Comparison of ENCODE assay signal across 20 cellular contexts in the genomic region with DNA sequence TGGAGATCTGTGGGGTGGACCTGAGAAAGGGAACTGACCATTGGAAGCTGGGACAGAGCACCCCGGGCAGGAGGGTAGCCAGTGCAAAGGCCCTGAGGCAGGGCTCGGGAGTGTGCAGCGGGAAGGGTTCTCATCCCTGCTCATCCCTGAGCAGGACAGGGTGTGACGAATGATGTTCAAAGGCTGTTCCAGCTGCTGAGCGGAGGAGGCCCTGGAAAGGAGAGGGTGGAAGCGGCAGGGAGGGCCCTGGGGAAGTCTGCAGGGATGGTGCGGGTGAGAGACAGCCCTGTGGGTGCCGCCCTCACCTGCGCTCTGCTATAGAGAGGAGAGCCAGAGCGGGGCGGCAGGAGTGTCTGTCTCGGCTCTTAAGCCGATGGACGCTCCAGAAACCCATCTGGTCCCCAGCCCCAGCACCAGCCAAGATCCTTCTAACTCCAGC. TPM values are rescaled to one million over a fixed set of nuclear protein-coding genes. Genes with fewer than 3 reads are reported as not detected.
DNase-seq lines count a peak whose midpoint lies in the region; ATAC-seq and TF ChIP-seq lines count a peak whose summit lies in the region.
"Had no signal": no experiment of that assay in that cellular context is flagged by ENCODE, and none has a peak within 500 bp of the region (broad histone marks: within the 10 kb centered on the region; RNA-seq: fewer than 3 reads in every experiment).

No MANE protein-coding gene starts in this region.

- H3K27ac ChIP-seq in lower lobe of right lung: no peak overlapping the region
- H3K27ac ChIP-seq: C4-2B, PC-9, RWPE1 had no signal

- intact Hi-C loops in lower lobe of right lung (cut with DNase I): no loop called here

- H3K9me3 ChIP-seq in lower lobe of right lung: no peaks in the 10 kb centered on the region

- H3K4me1 Mint-ChIP-seq in stimulated activated naive CD8-positive, alpha-beta T cell treated with anti-CD3 and anti-CD28 coated beads, Interleukin-15, amount 100 ng/mL, for 72 hours: peaks cover 30% of the 10 kb centered on the region
- peaks cover 36% of the 10 kb centered on the region for H3K4me1 Mint-ChIP-seq in stimulated activated memory B cell treated with anti-CD40 and anti-IgM and Interleukin-4, amounts not matched to agents 10 μg/mL and 1 μg/mL and 100 μg/mL, for 72 hours

- no peak for TF ChIP-seq CTCF in lower lobe of right lung (IDR thresholded peaks at IDR 0.05)

- H3K4me3 ChIP-seq in lower lobe of right lung: no peak overlapping the region
- H3K4me3 ChIP-seq: PC-9 had no signal

- no peaks in the 10 kb centered on the region for H3K27me3 Mint-ChIP-seq in stimulated activated naive CD8-positive, alpha-beta T cell treated with anti-CD3 and anti-CD28 coated beads, Interleukin-15, amount 100 ng/mL, for 72 hours
- H3K27me3 Mint-ChIP-seq in stimulated activated memory B cell treated with anti-CD40 and anti-IgM and Interleukin-4, amounts not matched to agents 10 μg/mL and 1 μg/mL and 100 μg/mL, for 72 hours: no peaks in the 10 kb centered on the region

- H3K4me3 Mint-ChIP-seq in stimulated activated naive CD8-positive, alpha-beta T cell treated with anti-CD3 and anti-CD28 coated beads, Interleukin-15, amount 100 ng/mL, for 72 hours: no peak overlapping the region
- H3K4me3 Mint-ChIP-seq in stimulated activated memory B cell treated with anti-CD40 and anti-IgM and Interleukin-4, amounts not matched to agents 10 μg/mL and 1 μg/mL and 100 μg/mL, for 72 hours: no peak overlapping the region
- H3K4me3 Mint-ChIP-seq: H9 had no signal

- peaks cover 11% of the 10 kb centered on the region for H3K4me1 ChIP-seq in lower lobe of right lung

- no peak overlapping the region for H3K27ac Mint-ChIP-seq in stimulated activated naive CD8-positive, alpha-beta T cell treated with anti-CD3 and anti-CD28 coated beads, Interleukin-15, amount 100 ng/mL, for 72 hours
- peak overlapping the region; percentile 26 for H3K27ac Mint-ChIP-seq in stimulated activated memory B cell treated with anti-CD40 and anti-IgM and Interleukin-4, amounts not matched to agents 10 μg/mL and 1 μg/mL and 100 μg/mL, for 72 hours
- H3K27ac Mint-ChIP-seq: H9 had no signal

- no peaks in the 10 kb centered on the region for H3K9me3 Mint-ChIP-seq in stimulated activated naive CD8-positive, alpha-beta T cell treated with anti-CD3 and anti-CD28 coated beads, Interleukin-15, amount 100 ng/mL, for 72 hours
- H3K9me3 Mint-ChIP-seq in stimulated activated memory B cell treated with anti-CD40 and anti-IgM and Interleukin-4, amounts not matched to agents 10 μg/mL and 1 μg/mL and 100 μg/mL, for 72 hours: no peaks in the 10 kb centered on the region
- H3K9me3 Mint-ChIP-seq: H9 had no signal

- peak; percentile 18 for ATAC-seq in stimulated activated naive CD8-positive, alpha-beta T cell treated with anti-CD3 and anti-CD28 coated beads, Interleukin-15, amount 100 ng/mL, for 72 hours
- no peak for ATAC-seq in stimulated activated naive CD8-positive, alpha-beta T cell treated with anti-CD3 and anti-CD28 coated beads, Interleukin-15, Interleukin-2, amounts not matched to agents 100 U/mL and 50 U/mL, for 24 hours
- ATAC-seq in lower lobe of right lung (no peak), GM18519 (IDR thresholded peaks at IDR 0.05; ENCODE audit: low FRiP score, unreplicated experiment) (no peak)
- no peak for ATAC-seq in stimulated activated memory B cell treated with anti-CD40 and anti-IgM and Interleukin-4, amounts not matched to agents 10 μg/mL and 1 μg/mL and 100 μg/mL, for 72 hours

- no peak for DNase-seq in stimulated activated naive CD8-positive, alpha-beta T cell treated with anti-CD3 and anti-CD28 coated beads, Interleukin-15, amount 100 ng/mL, for 72 hours
- no peak for DNase-seq in stimulated activated naive CD8-positive, alpha-beta T cell treated with anti-CD3 and anti-CD28 coated beads, Interleukin-15, Interleukin-2, amounts not matched to agents 100 U/mL and 50 U/mL, for 24 hours
- DNase-seq in cerebellum (ENCODE audit: low spot score): peak; percentile 51
- DNase-seq in lower lobe of right lung: peak; percentile 37
- no peak for DNase-seq in activated T-cell treated with anti-CD3 and anti-CD28 coated beads, Interleukin-2, amount 50 U/mL, for 48 hours
- no peak for DNase-seq in NCI-H226
- DNase-seq: DMS53, H9, KBM-7, MM.1S, NCI-H1092, NCI-H1436, NCI-H187 treated with DMSO at 0.1 percent for 48 hours, NCI-H2107, NCI-H510A, PC-9 had no signal

- H3K36me3 Mint-ChIP-seq in stimulated activated memory B cell treated with anti-CD40 and anti-IgM and Interleukin-4, amounts not matched to agents 10 μg/mL and 1 μg/mL and 100 μg/mL, for 72 hours: peaks cover 6% of the 10 kb centered on the region

- H3K27me3 ChIP-seq in lower lobe of right lung (ENCODE audit: low read depth): no peaks in the 10 kb centered on the region

- H3K36me3 ChIP-seq in lower lobe of right lung: peaks cover 5% of the 10 kb centered on the region

RNA-seq across cellular contexts. Expression of gene PRKAG2, which starts 43.7 kb away (rescaled TPM):
- total RNA-seq in cerebellum: 29.1 TPM
- 35.4 TPM for total RNA-seq in lower lobe of right lung

Comparison
In these comparisons a context has a peak if more than half of its experiments do, and no peak if none do; other contexts are left out.
1. DNase-seq: peak in cerebellum (single experiment) and lower lobe of right lung (single experiment); none in stimulated activated naive CD8-positive, alpha-beta T cell treated with anti-CD3 and anti-CD28 coated beads, Interleukin-15, amount 100 ng/mL, for 72 hours (0 of 2), stimulated activated naive CD8-positive, alpha-beta T cell treated with anti-CD3 and anti-CD28 coated beads, Interleukin-15, Interleukin-2, amounts not matched to agents 100 U/mL and 50 U/mL, for 24 hours (single experiment), activated T-cell treated with anti-CD3 and anti-CD28 coated beads, Interleukin-2, amount 50 U/mL, for 48 hours (0 of 2) and NCI-H226 (single experiment).